In genomic region chr12:46609281-46609623, GRCh38 we compare ENCODE assay signal across 10 cellular contexts.
DNase-seq lines count a peak whose midpoint lies in the region; ATAC-seq and TF ChIP-seq lines count a peak whose summit lies in the region.
"Had no signal": no experiment of that assay in that cellular context is flagged by ENCODE, and none has a peak within 500 bp of the region (broad histone marks: within the 10 kb centered on the region; RNA-seq: fewer than 3 reads in every experiment).

No MANE protein-coding gene starts in this region.

- H3K4me3 ChIP-seq in skin epidermis: no peak overlapping the region

- peak; percentile 68 for ATAC-seq in GM18498 (IDR thresholded peaks at IDR 0.05; ENCODE audit: unreplicated experiment)
- peak; percentile 59 for ATAC-seq in HG02852 (IDR thresholded peaks at IDR 0.05; ENCODE audit: unreplicated experiment)
- peak; percentile 65 for ATAC-seq in activated naive CD8-positive, alpha-beta T cell treated with anti-CD3 and anti-CD28 coated beads, Interleukin-2, amount 50 U/mL, for 24 hours
- ATAC-seq: stimulated activated naive B cell treated with anti-CD40 and anti-IgM and Interleukin-4, amounts not matched to agents 10 μg/mL and 1 μg/mL and 100 μg/mL, for 72 hours had no signal

- no peak for DNase-seq in activated naive CD8-positive, alpha-beta T cell treated with anti-CD3 and anti-CD28 coated beads, Interleukin-2, amount 50 U/mL, for 24 hours
- DNase-seq in NCI-H2171 (lab: John Stamatoyannopoulos, UW) (no peak), NCI-H345 (lab: John Stamatoyannopoulos, UW) (no peak), erythroblast (lab: John Stamatoyannopoulos, UW) (no peak)
- DNase-seq: cortex of kidney; DMS79 treated with DMSO at 0.1 percent for 48 hours; stimulated activated naive B cell treated with anti-CD40 and anti-IgM and Interleukin-4, amounts not matched to agents 10 μg/mL and 1 μg/mL and 100 μg/mL, for 72 hours had no signal

- H3K27ac ChIP-seq in skin epidermis: peak overlapping the region in 11 of 21 experiments; percentile 9 to 72 (median 42)

- H3K27ac Mint-ChIP-seq in activated naive CD8-positive, alpha-beta T cell treated with anti-CD3 and anti-CD28 coated beads, Interleukin-2, amount 50 U/mL, for 24 hours: no peak overlapping the region
- H3K27ac Mint-ChIP-seq: stimulated activated naive B cell treated with anti-CD40 and anti-IgM and Interleukin-4, amounts not matched to agents 10 μg/mL and 1 μg/mL and 100 μg/mL, for 72 hours had no signal

- H3K4me3 Mint-ChIP-seq in activated naive CD8-positive, alpha-beta T cell treated with anti-CD3 and anti-CD28 coated beads, Interleukin-2, amount 50 U/mL, for 24 hours: no peak overlapping the region
- H3K4me3 Mint-ChIP-seq: stimulated activated naive B cell treated with anti-CD40 and anti-IgM and Interleukin-4, amounts not matched to agents 10 μg/mL and 1 μg/mL and 100 μg/mL, for 72 hours had no signal

- peaks cover 22% of the 10 kb centered on the region for H3K9me3 Mint-ChIP-seq in activated naive CD8-positive, alpha-beta T cell treated with anti-CD3 and anti-CD28 coated beads, Interleukin-2, amount 50 U/mL, for 24 hours

- H3K36me3 Mint-ChIP-seq in activated naive CD8-positive, alpha-beta T cell treated with anti-CD3 and anti-CD28 coated beads, Interleukin-2, amount 50 U/mL, for 24 hours (ENCODE audit: low read depth): peaks cover 7% of the 10 kb centered on the region

- no peak for TF ChIP-seq POLR2A in erythroblast (IDR thresholded peaks at IDR 0.05; ENCODE audit: low read length)

- H3K4me1 Mint-ChIP-seq in activated naive CD8-positive, alpha-beta T cell treated with anti-CD3 and anti-CD28 coated beads, Interleukin-2, amount 50 U/mL, for 24 hours: peaks cover 31% of the 10 kb centered on the region

- no peaks in the 10 kb centered on the region for H3K27me3 Mint-ChIP-seq in activated naive CD8-positive, alpha-beta T cell treated with anti-CD3 and anti-CD28 coated beads, Interleukin-2, amount 50 U/mL, for 24 hours
- H3K27me3 Mint-ChIP-seq: stimulated activated naive B cell treated with anti-CD40 and anti-IgM and Interleukin-4, amounts not matched to agents 10 μg/mL and 1 μg/mL and 100 μg/mL, for 72 hours had no signal
